26 cellular contexts compared by ENCODE assay signal in the genomic region with DNA sequence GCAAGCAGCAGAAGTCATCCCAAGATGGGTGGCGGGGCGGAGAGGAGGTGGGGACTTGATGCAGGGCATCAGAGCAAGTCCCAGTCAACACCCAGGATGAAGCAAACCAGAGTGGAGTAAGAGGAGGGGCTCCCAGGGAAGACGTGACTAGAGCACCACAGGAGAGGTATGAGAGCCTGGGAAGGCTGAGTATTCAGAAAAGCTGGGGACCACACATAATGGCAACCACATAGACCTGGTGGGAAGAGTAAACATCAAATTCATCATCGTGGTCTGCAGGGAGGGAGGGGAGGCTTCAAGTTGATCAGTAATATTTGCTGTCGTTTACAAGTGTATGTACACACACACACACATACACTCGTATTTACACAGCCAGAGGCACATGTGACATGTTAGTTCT.
"Had no signal": no experiment of that assay in that cellular context is flagged by ENCODE, and none has a peak within 500 bp of the region (broad histone marks: within the 10 kb centered on the region; RNA-seq: fewer than 3 reads in every experiment).

No MANE protein-coding gene starts in this region.

- H3K27ac ChIP-seq: left lung, parathyroid adenoma, stomach, suprapubic skin, uterus, VCaP had no signal

- H3K36me3 ChIP-seq: uterus had no signal

- H3K4me3 ChIP-seq: left lung, lung, stomach, suprapubic skin, uterus had no signal

- DNase-seq: activated CD4-positive, alpha-beta T cell treated with anti-CD3 and anti-CD28 coated beads for 1 hour; activated CD4-positive, alpha-beta T cell treated with anti-CD3 and anti-CD28 coated beads, Interleukin-2, amount 50 U/mL, for 1 hour; activated CD8-positive, alpha-beta memory T cell treated with anti-CD3 and anti-CD28 coated beads, Interleukin-2, amount 50 U/mL, for 4 hours; activated naive CD4-positive, alpha-beta T cell treated with anti-CD3 and anti-CD28 coated beads for 36 hours; activated T-cell treated with anti-CD3 and anti-CD28 coated beads, Interleukin-2, amount 50 U/mL, for 24 hours; amygdala; cerebellar nuclear complex; cortex of kidney; foreskin fibroblast; kidney; left lung; midbrain; nucleus accumbens; right cardiac atrium; stimulated activated CD4-positive, alpha-beta T cell treated with anti-CD3 and anti-CD28 coated beads, Interleukin-12 subunit alpha, Interleukin-12 subunit beta, amount 100 ng/mL, for 4 hours; stimulated activated CD4-positive, alpha-beta T cell treated with anti-CD3 and anti-CD28 coated beads, Interleukin-4, amount 100 ng/mL, for 4 hours; stomach; T-cell; trophoblast cell; uterus had no signal

- H3K9me3 ChIP-seq: left lung, stomach, suprapubic skin, uterus had no signal

- ATAC-seq: left lung, right cardiac atrium, T-cell had no signal

- H3K4me3 Mint-ChIP-seq: activated naive CD4-positive, alpha-beta T cell treated with anti-CD3 and anti-CD28 coated beads for 36 hours; activated T-cell treated with anti-CD3 and anti-CD28 coated beads, Interleukin-2, amount 50 U/mL, for 24 hours; nephron; T-cell; T-helper 2 cell treated with Interferon-gamma antibody and Interleukin-4, amounts not matched to agents 5 μg/mL and 100 μg/mL, for 36 hours had no signal

- H3K4me1 ChIP-seq: left lung, parathyroid adenoma, stomach, suprapubic skin, uterus had no signal

- H3K27me3 Mint-ChIP-seq: activated T-cell treated with anti-CD3 and anti-CD28 coated beads, Interleukin-2, amount 50 U/mL, for 24 hours; T-cell had no signal

- H3K4me1 Mint-ChIP-seq: nephron, T-cell had no signal

- H3K9me3 Mint-ChIP-seq: activated naive CD4-positive, alpha-beta T cell treated with anti-CD3 and anti-CD28 coated beads for 36 hours; activated T-cell treated with anti-CD3 and anti-CD28 coated beads, Interleukin-2, amount 50 U/mL, for 24 hours; nephron; T-cell; T-helper 2 cell treated with Interferon-gamma antibody and Interleukin-4, amounts not matched to agents 5 μg/mL and 100 μg/mL, for 36 hours had no signal

- H3K27ac Mint-ChIP-seq: activated naive CD4-positive, alpha-beta T cell treated with anti-CD3 and anti-CD28 coated beads for 36 hours; activated T-cell treated with anti-CD3 and anti-CD28 coated beads, Interleukin-2, amount 50 U/mL, for 24 hours; nephron; T-cell; T-helper 2 cell treated with Interferon-gamma antibody and Interleukin-4, amounts not matched to agents 5 μg/mL and 100 μg/mL, for 36 hours had no signal

- H3K27me3 ChIP-seq: left lung, stomach, suprapubic skin, uterus had no signal
